ENCODE assay signal across 8 cellular contexts in genomic region chr11:62880803-62881578, GRCh38. TPM values are rescaled to one million over a fixed set of nuclear protein-coding genes. Genes with fewer than 3 reads are reported as not detected.
DNase-seq lines count a peak whose midpoint lies in the region; ATAC-seq and TF ChIP-seq lines count a peak whose summit lies in the region.

Gene SLC3A2 (plus strand): TSS chr11:62880896. CDS start chr11:62881024, 128 bp downstream.

- H4K20me1 ChIP-seq in Karpas-422 (ENCODE audit: insufficient read depth, low read depth, low read length) = peaks cover 9% of the 10 kb centered on the region; the same call in 1 of the 2 replicates

- H3K4me3 ChIP-seq in Karpas-422 (ENCODE audit: low read length) (peak within 1 kb of the TSS; percentile 73), foreskin fibroblast (ENCODE audit: low read depth in 1 of 2, low read length in 2 of 2) (peak within 1 kb of the TSS; percentile 68 to 79), neuron (ENCODE audit: low read length) (peak within 1 kb of the TSS; percentile 75)

- no peak within 1 kb of the TSS for H2AFZ ChIP-seq in Karpas-422 (ENCODE audit: low read length)
- no peak within 1 kb of the TSS for H2AFZ ChIP-seq in neuron (ENCODE audit: low read depth, low read length)

- H3K79me2 ChIP-seq in Karpas-422 (ENCODE audit: low read length) = peaks cover 32% of the 10 kb centered on the region

- H3K4me1 ChIP-seq in Karpas-422 (ENCODE audit: low read length) = peaks cover 31% of the 10 kb centered on the region
- peaks cover 47% of the 10 kb centered on the region for H3K4me1 ChIP-seq in neuron (ENCODE audit: insufficient read depth, low read length)

- H3K36me3 ChIP-seq in Karpas-422 (ENCODE audit: insufficient read depth, low read length) = peaks cover 40% of the 10 kb centered on the region
- peaks cover 48% of the 10 kb centered on the region for H3K36me3 ChIP-seq in neuron (ENCODE audit: insufficient read depth, low read length)

- H3K27me3 ChIP-seq in Karpas-422 (ENCODE audit: low read length) (no peaks in the 10 kb centered on the region), neuron (ENCODE audit: insufficient read depth, low read length) (no peaks in the 10 kb centered on the region)

- H3K27ac ChIP-seq in Karpas-422 (ENCODE audit: low read length) = peak within 1 kb of the TSS; percentile 89

- H3K4me2 ChIP-seq in Karpas-422 (ENCODE audit: low read depth, low read length, poor library complexity, severe bottlenecking) = peak within 1 kb of the TSS; percentile 96

- TF ChIP-seq CTCF in foreskin fibroblast (IDR thresholded peaks at IDR 0.05; ENCODE audit: low read depth, low read length) (peak; percentile 27), subcutaneous adipose tissue (IDR thresholded peaks at IDR 0.05; ENCODE audit: low read depth) (no peak)

- no peaks in the 10 kb centered on the region for H3K9me2 ChIP-seq in Karpas-422 (replicated peaks; ENCODE audit: insufficient read depth, low read length)

- H3K9ac ChIP-seq in Karpas-422 (ENCODE audit: low read length) = peak within 1 kb of the TSS; percentile 89

- ATAC-seq in GM21786 (IDR thresholded peaks at IDR 0.05; ENCODE audit: unreplicated experiment) = peak; percentile 72

- no peaks in the 10 kb centered on the region for H3K9me3 ChIP-seq in Karpas-422 (ENCODE audit: low read length)
- H3K9me3 ChIP-seq in neuron (ENCODE audit: low read length) = no peaks in the 10 kb centered on the region

- DNase-seq in ELR (ENCODE audit: low read depth) (peak; percentile 90), Karpas-422 (peak; percentile 94), SHP77 (lab: John Stamatoyannopoulos, UW) (peak; percentile 71 to 85), activated gamma-delta T cell (lab: John Stamatoyannopoulos, UW) (peak; percentile 81), foreskin fibroblast (peak; percentile 91 to 97)

RNA-seq across cellular contexts. Expression of gene SLC3A2, which starts in this region (rescaled TPM):
- total RNA-seq in Karpas-422 (2014; rRNA removed; shearing (Covaris generic); ENCODE audit: low replicate concordance) = 167 and 208 TPM in 2 replicates
- total RNA-seq in subcutaneous adipose tissue = 100 to 1,000 TPM; 104 to 163 (median 125) TPM

Comparison
In these comparisons a context has a peak if more than half of its experiments do, and no peak if none do; other contexts are left out.
1. Peak in every context shown above with its lines: DNase-seq, ATAC-seq, H3K4me3 ChIP-seq and H3K27ac ChIP-seq.